8 cellular contexts compared by ENCODE assay signal in genomic region chr12:55743131-55743921, GRCh38. TPM values are rescaled to one million over a fixed set of nuclear protein-coding genes. Genes with fewer than 3 reads are reported as not detected.
DNase-seq lines count a peak whose midpoint lies in the region; ATAC-seq and TF ChIP-seq lines count a peak whose summit lies in the region.

No MANE protein-coding gene starts in this region.

- peak overlapping the region; percentile 91 for H3K4me2 ChIP-seq in PC-9

- H3K9me3 ChIP-seq in PC-9 (ENCODE audit: insufficient read depth, low read depth) = no peaks in the 10 kb centered on the region

- no peaks in the 10 kb centered on the region for H3K79me2 ChIP-seq in PC-9 (ENCODE audit: low read depth)

- H3K9me3 Mint-ChIP-seq in osteocyte (ENCODE audit: unreplicated experiment) = no peaks in the 10 kb centered on the region

- no peaks in the 10 kb centered on the region for H3K36me3 ChIP-seq in PC-9 (ENCODE audit: low read depth)

- ATAC-seq in GM18511 (IDR thresholded peaks at IDR 0.05; ENCODE audit: unreplicated experiment) (peak; percentile 53), HG03108 (IDR thresholded peaks at IDR 0.05; ENCODE audit: unreplicated experiment) (peak; percentile 31), HG03571 (IDR thresholded peaks at IDR 0.05; ENCODE audit: unreplicated experiment) (no peak)

- intact Hi-C loops in PC-9 (cut with micrococcal nuclease; ENCODE audit: unreplicated experiment) = loop anchor here (5.0 kb wide), 1 partner anchor 74 kb away; the partner anchor contains the start of genes ORMDL2 and SARNP

- H3K36me3 Mint-ChIP-seq in osteocyte (ENCODE audit: unreplicated experiment) = no peaks in the 10 kb centered on the region

- TF ChIP-seq CTCF in AG09309 (IDR thresholded peaks at IDR 0.05; ENCODE audit: control insufficient read depth, insufficient read depth, low read depth, low read length, missing control alignments) (peak; percentile 14), PC-9 (conservative IDR thresholded peaks at IDR 0.05) (no peak), osteocyte (IDR thresholded peaks at IDR 0.05) (peak; percentile 25)

- no peak overlapping the region for H3K27ac ChIP-seq in PC-9

- POLR2A ChIA-PET in PC-9 (lab: Charles Lee; ENCODE audit: unreplicated experiment) = no interaction called here

- no peaks in the 10 kb centered on the region for H3K27me3 Mint-ChIP-seq in osteocyte (ENCODE audit: unreplicated experiment)

- peak overlapping the region; percentile 50 for H3K27ac Mint-ChIP-seq in osteocyte (ENCODE audit: unreplicated experiment)

- no peaks in the 10 kb centered on the region for H3K27me3 ChIP-seq in PC-9 (ENCODE audit: insufficient read depth, low read depth)

- H3K4me1 ChIP-seq in PC-9 (replicated peaks; ENCODE audit: insufficient read depth) = peaks cover 15% of the 10 kb centered on the region

- BruUV-seq in PC-9 (replicated peaks; lab: Mats Ljungman, UMichigan) = no TSS peak

- H3K4me3 ChIP-seq in AG09309 (ENCODE audit: control insufficient read depth, low read depth, low read length) (peak overlapping the region; percentile 62), PC-9 (peak overlapping the region; percentile 59)

- peak overlapping the region; percentile 85 for H3K4me3 Mint-ChIP-seq in osteocyte (ENCODE audit: unreplicated experiment)

- H3K9me2 ChIP-seq in PC-9 (ENCODE audit: insufficient read depth) = no peaks in the 10 kb centered on the region

- H3F3A ChIP-seq in PC-9 (ENCODE audit: insufficient read depth, low read depth) = peaks cover 10% of the 10 kb centered on the region; the same call in 1 of the 2 replicates

- peak overlapping the region; percentile 69 for H2AFZ ChIP-seq in PC-9

- no peaks in the 10 kb centered on the region for H4K20me1 ChIP-seq in PC-9 (ENCODE audit: insufficient read depth)

- no peak for DNase-seq in AG09309 (ENCODE audit: low read depth)
- peak; percentile 46 to 60 for DNase-seq in PC-9
- peak; percentile 73 for DNase-seq in activated gamma-delta T cell (lab: John Stamatoyannopoulos, UW)
- peak; percentile 63 for DNase-seq in glomerular visceral epithelial cell (ENCODE audit: extremely low spot score)
- DNase-seq in osteocyte (ENCODE audit: extremely low spot score, unreplicated experiment) = no peak

- CTCF ChIA-PET in PC-9 (lab: Charles Lee) = no interaction called here

- peaks cover 32% of the 10 kb centered on the region for H3K4me1 Mint-ChIP-seq in osteocyte (ENCODE audit: unreplicated experiment)

RNA-seq across cellular contexts. Expression of gene GDF11, which starts 0.4 kb away (rescaled TPM):
- total RNA-seq in PC-9 (2021) (7.5 and 9.4 TPM in 2 replicates), osteocyte (11.6 and 14.0 TPM in 2 replicates)

RNA-seq across cellular contexts. Expression of gene CD63, which starts 14.5 kb away (rescaled TPM):
- total RNA-seq in PC-9 (2021) (434 and 536 TPM in 2 replicates), osteocyte (1,511 and 1,600 TPM in 2 replicates)

RNA-seq across cellular contexts. Expression of gene RDH5, which starts 23.1 kb away (rescaled TPM):
- 8.1 and 12.6 TPM in 2 replicates for total RNA-seq in PC-9 (2021)
- total RNA-seq in osteocyte = 4.1 and 5.9 TPM in 2 replicates

RNA-seq across cellular contexts. Expression of gene BLOC1S1, which starts 27.5 kb away (rescaled TPM):
- total RNA-seq in PC-9 (2021) (81.1 and 101 TPM in 2 replicates), osteocyte (99.4 and 103 TPM in 2 replicates)

RNA-seq across cellular contexts. Expression of gene ITGA7, which starts 35.6 kb away (rescaled TPM):
- total RNA-seq in PC-9 (2021) = 2.7 and 3.1 TPM in 2 replicates
- 5.1 and 5.7 TPM in 2 replicates for total RNA-seq in osteocyte

Comparison
In these comparisons a context has a peak if more than half of its experiments do, and no peak if none do; other contexts are left out.
1. DNase-seq: peak in PC-9 (2 of 2), activated gamma-delta T cell (single experiment) and glomerular visceral epithelial cell (single experiment); none in AG09309 (single experiment) and osteocyte (single experiment).